Comparison of ENCODE assay signal across 9 cellular contexts in genomic region chr18:3305354-3305762, GRCh38. TPM values are rescaled to one million over a fixed set of nuclear protein-coding genes. Genes with fewer than 3 reads are reported as not detected.
DNase-seq lines count a peak whose midpoint lies in the region; ATAC-seq, FAIRE-seq and TF ChIP-seq lines count a peak whose summit lies in the region.
"Had no signal": no experiment of that assay in that cellular context is flagged by ENCODE, and none has a peak within 500 bp of the region (broad histone marks: within the 10 kb centered on the region; RNA-seq: fewer than 3 reads in every experiment).

No MANE protein-coding gene starts in this region.

- in situ Hi-C loops in HepG2 (cut with HindIII; ENCODE audit: extremely low pct_ligation_motif_present, low pct_unique_long_range_greater_than_20kb), result no loop called here

- TF ChIP-seq RAD21 in HepG2 (CRISPR knock-in tag; IDR thresholded peaks at IDR 0.05), result no peak

- TF ChIP-seq EP300 in HepG2 (IDR thresholded peaks at IDR 0.05; ENCODE audit: low read depth in 2 of 2, low read length in 2 of 2) (no peak), HepG2 (CRISPR knock-in tag; IDR thresholded peaks at IDR 0.05; ENCODE audit: borderline replicate concordance) (no peak)

- ATAC-seq in HG02571 (IDR thresholded peaks at IDR 0.05; ENCODE audit: unreplicated experiment), result peak; percentile 54
- no peak for ATAC-seq in HepG2

- H3K79me2 ChIP-seq in HepG2 (ENCODE audit: insufficient read depth, low read length), result no peaks in the 10 kb centered on the region
- H3K79me2 ChIP-seq: parathyroid adenoma had no signal

- CTCF ChIA-PET in HepG2 (lab: Yijun Ruan, JAX; ENCODE audit: low intra/inter-chr PET ratio, low total read pairs), result no interaction called here

- no peak overlapping the region for H3K9ac ChIP-seq in HepG2 (ENCODE audit: insufficient read depth, low read depth, low read length)
- H3K9ac ChIP-seq: parathyroid adenoma had no signal

- no peak for TF ChIP-seq CTCF in cardiac fibroblast (IDR thresholded peaks at IDR 0.05; ENCODE audit: low read depth, low read length)
- no peak for TF ChIP-seq CTCF in HepG2 (CRISPR knock-in tag; IDR thresholded peaks at IDR 0.05)

- intact Hi-C loops in HepG2 (cut with micrococcal nuclease; ENCODE audit: unreplicated experiment), result no loop called here
- intact Hi-C loops in cardiac septum (cut with DNase I), result no loop called here

- DNase-seq in SJSA1 (ENCODE audit: low read depth in 1 of 2, low spot score in 2 of 2), result peak; percentile 28 to 60
- DNase-seq in cardiac fibroblast (ENCODE audit: low read depth in 2 of 2), result peak; percentile 93 to 98
- peak; percentile 5 to 29 (median 17) for DNase-seq in stimulated activated CD4-positive, alpha-beta T cell treated with anti-CD3 and anti-CD28 coated beads, Interleukin-1b, Interleukin-23, amount 100 ng/mL, for 24 hours (ENCODE audit: low read depth in 4 of 4, low spot score in 1 of 4)
- DNase-seq in HepG2 (ENCODE audit: low spot score), result no peak
- DNase-seq in DMS 273 treated with DMSO at 0.1 percent for 48 hours (lab: John Stamatoyannopoulos, UW), result no peak
- no peak for DNase-seq in cardiac septum (ENCODE audit: low spot score)

- H3K9me3 ChIP-seq in SJSA1 (replicated peaks), result no peaks in the 10 kb centered on the region
- H3K9me3 ChIP-seq in HepG2 (ENCODE audit: low read length), result no peaks in the 10 kb centered on the region
- H3K9me3 ChIP-seq: SJCRH30 had no signal

- FAIRE-seq in HepG2 (lab: Jason Lieb, UNC), result no peak

- H3K4me2 ChIP-seq in HepG2 (ENCODE audit: low read depth, low read length), result no peak overlapping the region

- POLR2A ChIA-PET in HepG2 (lab: Yijun Ruan, JAX), result no interaction called here

- 16% methylated on average over 7 of the region's 7 CpGs for WGBS in HepG2 (ENCODE audit: low lambda C conversion rate)

- H3K4me3 ChIP-seq in SJSA1, result no peak overlapping the region
- H3K4me3 ChIP-seq in cardiac fibroblast (replicated peaks in 1 of 2; ENCODE audit: low read depth in 2 of 2, low read length in 2 of 2), result no peak overlapping the region
- H3K4me3 ChIP-seq in HepG2 (replicated peaks in 1 of 3; ENCODE audit: insufficient read depth in 1 of 3, low read depth in 2 of 3, low read length in 3 of 3), result no peak overlapping the region
- H3K4me3 ChIP-seq: SJCRH30 had no signal

- H2AFZ ChIP-seq in HepG2 (ENCODE audit: low read length), result no peak overlapping the region
- H2AFZ ChIP-seq: parathyroid adenoma had no signal

- no peaks in the 10 kb centered on the region for H3K27me3 ChIP-seq in SJSA1 (replicated peaks)
- peaks cover 1 to 5% of the 10 kb centered on the region in 2 experiments; a peak in 3 of 5 replicates for H3K27me3 ChIP-seq in HepG2 (ENCODE audit: control insufficient read depth in 1 of 2, insufficient read depth in 2 of 2, low read length in 2 of 2)
- H3K27me3 ChIP-seq: SJCRH30 had no signal

- H3K4me1 ChIP-seq in SJSA1 (replicated peaks) (peaks cover 10% of the 10 kb centered on the region), HepG2 (ENCODE audit: insufficient read depth, low read length) (no peaks in the 10 kb centered on the region)
- H3K4me1 ChIP-seq: parathyroid adenoma had no signal

- H3K36me3 ChIP-seq in SJSA1 (no peaks in the 10 kb centered on the region), HepG2 (replicated peaks in 1 of 2; ENCODE audit: control insufficient read depth in 1 of 2, insufficient read depth in 2 of 2, low read length in 2 of 2) (no peaks in the 10 kb centered on the region)
- H3K36me3 ChIP-seq: SJCRH30 had no signal

- BruUV-seq in HepG2 (replicated peaks; lab: Mats Ljungman, UMichigan), result no TSS peak

- H4K20me1 ChIP-seq in HepG2 (ENCODE audit: insufficient read depth, low read length), result no peaks in the 10 kb centered on the region

- H3K27ac ChIP-seq in SJSA1 (no peak overlapping the region), HepG2 (ENCODE audit: extremely low read length, insufficient read depth, low read length) (no peak overlapping the region)
- H3K27ac ChIP-seq: parathyroid adenoma, SJCRH30 had no signal

- TF ChIP-seq POLR2A in HepG2 (IDR thresholded peaks at IDR 0.05; ENCODE audit: insufficient read depth in 1 of 2, low read depth in 2 of 2, low read length in 2 of 2), result no peak

TF ChIP-seq in HepG2, 621 proteins besides CTCF, POLR2A, EP300 and RAD21 (continues in another document):
- no peak for TF ChIP-seq HMG20B (CRISPR knock-in tag; conservative IDR thresholded peaks at IDR 0.05)
- no peak for TF ChIP-seq POLR2G (IDR thresholded peaks at IDR 0.05; ENCODE audit: low read depth, low read length)
- TF ChIP-seq YEATS2 (CRISPR knock-in tag; IDR thresholded peaks at IDR 0.05; ENCODE audit: borderline replicate concordance), result no peak
- TF ChIP-seq ARNTL (CRISPR knock-in tag; IDR thresholded peaks at IDR 0.05), result no peak
- TF ChIP-seq MBNL3 (CRISPR knock-in tag; conservative IDR thresholded peaks at IDR 0.05), result no peak

RNA-seq across cellular contexts. Expression of gene MYL12B, which starts 43.4 kb away (rescaled TPM):
- 561 and 830 TPM in 2 replicates for total RNA-seq in SJSA1 (2014; rRNA removed; shearing (Covaris generic))
- total RNA-seq in HepG2 (2016; rRNA removed; fragmentation: Illumina TruSeq; extraction: Trizol) (340 and 475 TPM in 2 replicates), cardiac septum (228 TPM)
- total RNA-seq in HepG2 (2016; cell fraction: cytosol; rRNA removed; fragmentation: Illumina TruSeq; extraction: Trizol; ENCODE audit: low read depth), result 118 and 121 TPM in 2 replicates
- 344 and 488 TPM in 2 replicates for total RNA-seq in HepG2 (2016; cell fraction: insoluble cytoplasmic fraction; rRNA removed; fragmentation: Illumina TruSeq; extraction: Trizol)
- 130 and 135 TPM in 2 replicates for total RNA-seq in HepG2 (2016; cell fraction: membrane; rRNA removed; fragmentation: Illumina TruSeq; extraction: Trizol)
- total RNA-seq in HepG2 (2016; cell fraction: nucleus; rRNA removed; fragmentation: Illumina TruSeq; extraction: Trizol), result 113 and 117 TPM in 2 replicates
- polyA plus RNA-seq in HepG2 (2011; rRNA removed), result 238 and 265 TPM in 2 replicates
- 202 and 250 TPM in 2 replicates for polyA plus RNA-seq in HepG2 (2011; cell fraction: cytosol; rRNA removed)
- 45.6 and 55.4 TPM in 2 replicates for polyA plus RNA-seq in HepG2 (2011; cell fraction: nucleus; rRNA removed)
- 212 and 213 TPM in 2 replicates for polyA plus RNA-seq in HepG2 (2012)
- polyA plus RNA-seq in HepG2 (2016; cell fraction: cytosol; fragmentation: Illumina TruSeq; extraction: Trizol; ENCODE audit: low read depth), result 96.0 and 108 TPM in 2 replicates
- polyA plus RNA-seq in HepG2 (2016; cell fraction: insoluble cytoplasmic fraction; fragmentation: Illumina TruSeq; extraction: Trizol; ENCODE audit: low read depth), result 470 and 496 TPM in 2 replicates
- 102 and 106 TPM in 2 replicates for polyA plus RNA-seq in HepG2 (2016; cell fraction: membrane; fragmentation: Illumina TruSeq; extraction: Trizol; ENCODE audit: low read depth)
- 168 and 175 TPM in 2 replicates for polyA plus RNA-seq in HepG2 (2016; cell fraction: nucleus; fragmentation: Illumina TruSeq; extraction: Trizol; ENCODE audit: insufficient read depth, low read depth)
- polyA minus RNA-seq in HepG2 (2011; rRNA and poly(A)+ RNA removed; ENCODE audit: low replicate concordance), result 114 and 173 TPM in 2 replicates
- polyA minus RNA-seq in HepG2 (2011; cell fraction: cytosol; rRNA and poly(A)+ RNA removed), result 94.2 and 95.6 TPM in 2 replicates
- 30.6 and 55.3 TPM in 2 replicates for polyA minus RNA-seq in HepG2 (2011; cell fraction: nucleus; rRNA and poly(A)+ RNA removed)

RNA-seq across cellular contexts. Expression of gene MYL12A, which starts 57.8 kb away (rescaled TPM):
- total RNA-seq in SJSA1 (2014; rRNA removed; shearing (Covaris generic)), result 1,425 and 1,642 TPM in 2 replicates
- total RNA-seq in HepG2 (2016; rRNA removed; fragmentation: Illumina TruSeq; extraction: Trizol) (277 and 357 TPM in 2 replicates), cardiac septum (4,186 TPM)
- total RNA-seq in HepG2 (2016; cell fraction: cytosol; rRNA removed; fragmentation: Illumina TruSeq; extraction: Trizol; ENCODE audit: low read depth), result 95.1 and 97.4 TPM in 2 replicates
- 277 and 377 TPM in 2 replicates for total RNA-seq in HepG2 (2016; cell fraction: insoluble cytoplasmic fraction; rRNA removed; fragmentation: Illumina TruSeq; extraction: Trizol)
- total RNA-seq in HepG2 (2016; cell fraction: membrane; rRNA removed; fragmentation: Illumina TruSeq; extraction: Trizol), result 78.5 and 96.6 TPM in 2 replicates
- total RNA-seq in HepG2 (2016; cell fraction: nucleus; rRNA removed; fragmentation: Illumina TruSeq; extraction: Trizol), result 143 and 145 TPM in 2 replicates
- 243 and 261 TPM in 2 replicates for polyA plus RNA-seq in HepG2 (2011; rRNA removed)
- polyA plus RNA-seq in HepG2 (2011; cell fraction: cytosol; rRNA removed), result 156 and 261 TPM in 2 replicates
- 65.4 and 82.9 TPM in 2 replicates for polyA plus RNA-seq in HepG2 (2011; cell fraction: nucleus; rRNA removed)
- polyA plus RNA-seq in HepG2 (2012), result 263 and 319 TPM in 2 replicates
- 53.2 and 57.8 TPM in 2 replicates for polyA plus RNA-seq in HepG2 (2016; cell fraction: cytosol; fragmentation: Illumina TruSeq; extraction: Trizol; ENCODE audit: low read depth)
- 305 and 333 TPM in 2 replicates for polyA plus RNA-seq in HepG2 (2016; cell fraction: insoluble cytoplasmic fraction; fragmentation: Illumina TruSeq; extraction: Trizol; ENCODE audit: low read depth)
- polyA plus RNA-seq in HepG2 (2016; cell fraction: membrane; fragmentation: Illumina TruSeq; extraction: Trizol; ENCODE audit: low read depth), result 53.7 and 63.8 TPM in 2 replicates
- polyA plus RNA-seq in HepG2 (2016; cell fraction: nucleus; fragmentation: Illumina TruSeq; extraction: Trizol; ENCODE audit: insufficient read depth, low read depth), result 156 and 160 TPM in 2 replicates
- 91.9 and 99.7 TPM in 2 replicates for polyA minus RNA-seq in HepG2 (2011; rRNA and poly(A)+ RNA removed; ENCODE audit: low replicate concordance)
- 172 and 198 TPM in 2 replicates for polyA minus RNA-seq in HepG2 (2011; cell fraction: cytosol; rRNA and poly(A)+ RNA removed)
- 130 and 202 TPM in 2 replicates for polyA minus RNA-seq in HepG2 (2011; cell fraction: nucleus; rRNA and poly(A)+ RNA removed)

Comparison
In these comparisons a context has a peak if more than half of its experiments do, and no peak if none do; other contexts are left out.
1. DNase-seq: peak in SJSA1 (2 of 2), cardiac fibroblast (2 of 2) and stimulated activated CD4-positive, alpha-beta T cell treated with anti-CD3 and anti-CD28 coated beads, Interleukin-1b, Interleukin-23, amount 100 ng/mL, for 24 hours (4 of 4); none in HepG2 (single experiment), DMS 273 treated with DMSO at 0.1 percent for 48 hours (single experiment) and cardiac septum (single experiment).